In the genomic region with DNA sequence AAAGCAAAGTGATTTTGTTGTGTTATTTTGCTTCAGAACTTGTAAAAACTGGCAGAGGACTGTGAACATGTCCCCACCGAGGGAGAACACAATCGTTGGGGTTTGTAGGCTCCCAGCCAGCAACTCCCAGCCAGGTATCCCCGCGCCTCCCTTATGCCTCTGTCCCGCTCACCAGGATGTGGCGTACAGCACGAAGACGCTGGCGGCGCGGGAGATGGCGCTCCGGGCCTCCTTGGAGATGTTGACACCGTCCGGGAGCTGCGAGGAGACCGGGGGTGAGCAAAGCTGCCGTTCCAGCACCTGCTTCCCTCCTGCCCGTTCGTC, we compare ENCODE assay signal across 8 cellular contexts. TPM values are rescaled to one million over a fixed set of nuclear protein-coding genes. Genes with fewer than 3 reads are reported as not detected.
DNase-seq lines count a peak whose midpoint lies in the region; ATAC-seq lines count a peak whose summit lies in the region.

No MANE protein-coding gene starts in this region.

- peaks cover 21 to 40% (median 26%) of the 10 kb centered on the region in 11 experiments for H3K36me3 ChIP-seq in BLaER1 treated with 17β-estradiol and CSF1 and Interleukin-3, amounts not matched to agents 10 nM and 100 nM
- H3K36me3 ChIP-seq in iPS-18a (ENCODE audit: control insufficient read depth, low read depth, low read length) (peaks cover 24% of the 10 kb centered on the region), subcutaneous abdominal adipose tissue (ENCODE audit: control insufficient read depth in 5 of 5, insufficient read depth in 5 of 5, low read length in 5 of 5) (peaks cover 12 to 16% (median 14%) of the 10 kb centered on the region in 5 donors)

- peaks cover 0 to 37% (median 0%) of the 10 kb centered on the region in 11 experiments; a peak in 9 of 22 replicates for H4K20me1 ChIP-seq in BLaER1 treated with 17β-estradiol and CSF1 and Interleukin-3, amounts not matched to agents 10 nM and 100 nM

- H3K27me3 Mint-ChIP-seq in activated CD8-positive, alpha-beta T cell treated with anti-CD3 and anti-CD28 coated beads, Interleukin-2, amount 10 ng/mL, durations not matched to agents 7 days and 5 days (ENCODE audit: low read depth) = no peaks in the 10 kb centered on the region

- peaks cover 27% of the 10 kb centered on the region for H3K36me3 Mint-ChIP-seq in activated CD8-positive, alpha-beta T cell treated with anti-CD3 and anti-CD28 coated beads, Interleukin-2, amount 10 ng/mL, durations not matched to agents 7 days and 5 days (ENCODE audit: low read depth)

- H3K4me2 ChIP-seq in BLaER1 treated with 17β-estradiol and CSF1 and Interleukin-3, amounts not matched to agents 10 nM and 100 nM = peak overlapping the region; percentile 81 to 97 (median 87)

- peak overlapping the region; percentile 82 to 100 (median 96) for H3K4me3 ChIP-seq in BLaER1 treated with 17β-estradiol and CSF1 and Interleukin-3, amounts not matched to agents 10 nM and 100 nM
- H3K4me3 ChIP-seq in iPS-18a (ENCODE audit: low read length) (peak overlapping the region; percentile 94), subcutaneous abdominal adipose tissue (ENCODE audit: low read depth in 1 of 5, low read length in 5 of 5) (peak overlapping the region; percentile 81 to 96 (median 83))

- peaks cover 48 to 54% (median 53%) of the 10 kb centered on the region in 10 experiments for H3K4me1 ChIP-seq in BLaER1 treated with 17β-estradiol and CSF1 and Interleukin-3, amounts not matched to agents 10 nM and 100 nM
- H3K4me1 ChIP-seq in iPS-18a (ENCODE audit: control insufficient read depth, low read depth, low read length) (peaks cover 4% of the 10 kb centered on the region), subcutaneous abdominal adipose tissue (ENCODE audit: control insufficient read depth in 5 of 5, insufficient read depth in 5 of 5, low read length in 5 of 5) (peaks cover 10 to 21% (median 18%) of the 10 kb centered on the region in 5 donors)

- no peaks in the 10 kb centered on the region for H3K9me3 ChIP-seq in BLaER1 treated with 17β-estradiol and CSF1 and Interleukin-3, amounts not matched to agents 10 nM and 100 nM (replicated peaks in 1 of 11)
- H3K9me3 ChIP-seq in iPS-18a (ENCODE audit: control insufficient read depth, low read depth, low read length) (no peaks in the 10 kb centered on the region), subcutaneous abdominal adipose tissue (ENCODE audit: control insufficient read depth in 5 of 5, low read length in 5 of 5) (no peaks in the 10 kb centered on the region)

- H3K27ac Mint-ChIP-seq in activated CD8-positive, alpha-beta T cell treated with anti-CD3 and anti-CD28 coated beads, Interleukin-2, amount 10 ng/mL, durations not matched to agents 7 days and 5 days = peak overlapping the region; percentile 100

- ATAC-seq in HG02678 (IDR thresholded peaks at IDR 0.05; ENCODE audit: unreplicated experiment) = peak; percentile 6
- peak; percentile 32 for ATAC-seq in activated CD8-positive, alpha-beta T cell treated with anti-CD3 and anti-CD28 coated beads, Interleukin-2, amount 10 ng/mL, durations not matched to agents 7 days and 5 days

- H3K9me3 Mint-ChIP-seq in activated CD8-positive, alpha-beta T cell treated with anti-CD3 and anti-CD28 coated beads, Interleukin-2, amount 10 ng/mL, durations not matched to agents 7 days and 5 days (ENCODE audit: insufficient read depth) = no peaks in the 10 kb centered on the region

- peaks cover 35% of the 10 kb centered on the region for H3K4me1 Mint-ChIP-seq in activated CD8-positive, alpha-beta T cell treated with anti-CD3 and anti-CD28 coated beads, Interleukin-2, amount 10 ng/mL, durations not matched to agents 7 days and 5 days (ENCODE audit: low read depth)

- peak overlapping the region; percentile 88 for H3K4me3 Mint-ChIP-seq in activated CD8-positive, alpha-beta T cell treated with anti-CD3 and anti-CD28 coated beads, Interleukin-2, amount 10 ng/mL, durations not matched to agents 7 days and 5 days

- no peaks in the 10 kb centered on the region for H3K27me3 ChIP-seq in BLaER1 treated with 17β-estradiol and CSF1 and Interleukin-3, amounts not matched to agents 10 nM and 100 nM
- no peaks in the 10 kb centered on the region for H3K27me3 ChIP-seq in iPS-18a (ENCODE audit: control insufficient read depth, insufficient read depth, low read length)
- H3K27me3 ChIP-seq in subcutaneous abdominal adipose tissue (ENCODE audit: control insufficient read depth in 5 of 5, insufficient read depth in 4 of 5, low read length in 5 of 5) = peaks cover 0 to 4% (median 0%) of the 10 kb centered on the region in 5 donors

- peak overlapping the region; percentile 90 to 99 (median 97) for H3K27ac ChIP-seq in BLaER1 treated with 17β-estradiol and CSF1 and Interleukin-3, amounts not matched to agents 10 nM and 100 nM
- peak overlapping the region; percentile 72 for H3K27ac ChIP-seq in iPS-18a (ENCODE audit: low read length)
- H3K27ac ChIP-seq in subcutaneous abdominal adipose tissue (ENCODE audit: low read depth, low read length) = peak overlapping the region; percentile 94

- CTCF ChIA-PET in activated CD8-positive, alpha-beta T cell treated with anti-CD3 and anti-CD28 coated beads, Interleukin-2, amount 10 ng/mL, durations not matched to agents 7 days and 5 days (lab: Charles Lee) = interaction anchor here (0.7 to 10.7 kb wide), 17 partner anchors 8 to 273 kb away, joined by 3 to 105 read pairs (median 4); a partner anchor contains a TSS

- DNase-seq in activated CD8-positive, alpha-beta T cell treated with anti-CD3 and anti-CD28 coated beads, Interleukin-2, amount 10 ng/mL, durations not matched to agents 7 days and 5 days = no peak
- DNase-seq in HT-29 (ENCODE audit: low spot score) (no peak), G401 (ENCODE audit: low spot score) (no peak), dedifferentiated amniotic fluid mesenchymal stem cell (ENCODE audit: extremely low spot score) (no peak)

- POLR2A ChIA-PET in activated CD8-positive, alpha-beta T cell treated with anti-CD3 and anti-CD28 coated beads, Interleukin-2, amount 10 ng/mL, durations not matched to agents 7 days and 5 days (lab: Charles Lee) = interaction anchor here (0.6 to 2.0 kb wide), 19 partner anchors 9 to 994 kb away, joined by 3 to 25 read pairs (median 3); a partner anchor contains a TSS

- in situ Hi-C loops in G401 (cut with HindIII; ENCODE audit: low sequenced_read_pairs) = no loop called here

- peak overlapping the region; percentile 90 to 99 (median 98) for H3K9ac ChIP-seq in BLaER1 treated with 17β-estradiol and CSF1 and Interleukin-3, amounts not matched to agents 10 nM and 100 nM
- H3K9ac ChIP-seq in iPS-18a (ENCODE audit: low read length) (peak overlapping the region; percentile 98), subcutaneous abdominal adipose tissue (ENCODE audit: low read length in 5 of 5) (peak overlapping the region; percentile 84 to 99 (median 98))

RNA-seq across cellular contexts. Expression of a gene that starts 0.6 kb away (rescaled TPM):
- 10 to 100 TPM; 78.9 to 81.7 TPM for total RNA-seq in activated CD8-positive, alpha-beta T cell treated with anti-CD3 and anti-CD28 coated beads, Interleukin-2, amount 10 ng/mL, durations not matched to agents 7 days and 5 days
- 83.0 and 84.4 TPM in 2 replicates for total RNA-seq in HT-29 (2014; rRNA removed; shearing (Covaris generic))
- total RNA-seq in G401 (2014; rRNA removed; shearing (Covaris generic)) = 94.5 and 116 TPM in 2 replicates

RNA-seq across cellular contexts. Expression of a gene that starts 0.7 kb away (rescaled TPM):
- under 1 TPM; 0.34 to 0.60 TPM for total RNA-seq in activated CD8-positive, alpha-beta T cell treated with anti-CD3 and anti-CD28 coated beads, Interleukin-2, amount 10 ng/mL, durations not matched to agents 7 days and 5 days
- total RNA-seq in HT-29 (2014; rRNA removed; shearing (Covaris generic)) = 0.92 and 1.1 TPM in 2 replicates
- total RNA-seq in G401 (2014; rRNA removed; shearing (Covaris generic)) = 1.3 TPM in 1 of 2 replicates, not detected in the other

RNA-seq across cellular contexts. Expression of a gene that starts 8.8 kb away (rescaled TPM):
- 10 to 100 TPM; 26.0 to 30.7 TPM for total RNA-seq in activated CD8-positive, alpha-beta T cell treated with anti-CD3 and anti-CD28 coated beads, Interleukin-2, amount 10 ng/mL, durations not matched to agents 7 days and 5 days
- total RNA-seq in HT-29 (2014; rRNA removed; shearing (Covaris generic)) = 16.0 and 20.8 TPM in 2 replicates
- total RNA-seq in G401 (2014; rRNA removed; shearing (Covaris generic)) = 11.3 and 13.7 TPM in 2 replicates

RNA-seq across cellular contexts. Expression of a gene that starts 33.1 kb away (rescaled TPM):
- 10 to 100 TPM; 14.0 to 15.3 TPM for total RNA-seq in activated CD8-positive, alpha-beta T cell treated with anti-CD3 and anti-CD28 coated beads, Interleukin-2, amount 10 ng/mL, durations not matched to agents 7 days and 5 days
- total RNA-seq in HT-29 (2014; rRNA removed; shearing (Covaris generic)) = 73.3 and 78.1 TPM in 2 replicates
- 26.1 and 26.3 TPM in 2 replicates for total RNA-seq in G401 (2014; rRNA removed; shearing (Covaris generic))

RNA-seq across cellular contexts. Expression of a gene that starts 53.7 kb away (rescaled TPM):
- 10 to 100 TPM; 68.9 to 77.2 TPM for total RNA-seq in activated CD8-positive, alpha-beta T cell treated with anti-CD3 and anti-CD28 coated beads, Interleukin-2, amount 10 ng/mL, durations not matched to agents 7 days and 5 days
- 71.2 and 76.8 TPM in 2 replicates for total RNA-seq in HT-29 (2014; rRNA removed; shearing (Covaris generic))
- total RNA-seq in G401 (2014; rRNA removed; shearing (Covaris generic)) = 117 and 144 TPM in 2 replicates
